Comparison of ENCODE assay signal across 13 cellular contexts in the genomic region with DNA sequence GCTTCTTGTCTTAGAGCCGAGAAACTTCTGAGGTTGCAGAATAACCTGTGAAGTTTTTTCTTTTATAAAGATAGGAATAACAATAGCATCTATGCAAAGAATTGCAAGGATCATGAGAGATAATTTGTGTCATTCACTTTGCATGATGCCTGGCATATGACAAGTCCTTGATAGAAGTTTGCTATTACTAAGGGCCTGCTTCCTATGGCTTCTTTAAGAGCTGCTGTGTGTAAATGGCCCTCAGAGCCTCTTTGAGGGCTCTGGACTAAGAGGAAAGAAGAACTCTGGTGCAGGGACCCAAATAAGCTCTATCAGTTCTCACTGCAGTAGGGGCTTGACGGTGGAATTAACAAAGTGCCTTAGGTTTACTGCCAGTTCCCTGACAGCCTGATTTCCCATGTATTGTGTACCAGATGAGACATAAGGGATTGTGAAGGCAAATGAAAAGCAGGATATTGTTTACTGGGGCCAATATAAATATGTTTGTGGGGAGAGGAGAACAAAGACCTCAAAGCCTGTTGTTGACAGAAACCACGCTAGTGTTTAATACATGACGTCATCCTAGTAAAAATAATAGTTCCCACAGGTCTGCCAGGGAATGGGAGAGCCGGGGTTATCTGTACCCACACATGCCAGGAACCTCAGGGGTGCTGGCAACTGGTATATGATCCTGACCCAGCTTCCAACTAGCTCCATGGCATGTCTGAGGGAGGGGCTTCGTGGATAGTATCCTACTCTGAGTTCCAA.
DNase-seq lines count a peak whose midpoint lies in the region; ATAC-seq, FAIRE-seq and TF ChIP-seq lines count a peak whose summit lies in the region.
"Had no signal": no experiment of that assay in that cellular context is flagged by ENCODE, and none has a peak within 500 bp of the region (broad histone marks: within the 10 kb centered on the region; RNA-seq: fewer than 3 reads in every experiment).

No MANE protein-coding gene starts in this region.

- H3K9me3 ChIP-seq in PC-9 (ENCODE audit: insufficient read depth, low read depth) (no peaks in the 10 kb centered on the region), pancreas (no peaks in the 10 kb centered on the region), left lung (no peaks in the 10 kb centered on the region)

- WGBS in pancreas, 2 donors = 32 to 37% methylated on average over 6 of the region's 6 CpGs

- H3F3A ChIP-seq in GM23338 (replicated peaks; ENCODE audit: low read depth) (no peaks in the 10 kb centered on the region), PC-9 (ENCODE audit: insufficient read depth, low read depth) (no peaks in the 10 kb centered on the region)

- no peak overlapping the region for H3K27ac Mint-ChIP-seq in GM23338
- H3K27ac Mint-ChIP-seq in endothelial cell (ENCODE audit: unreplicated experiment) = peak overlapping the region; percentile 45
- H3K27ac Mint-ChIP-seq: effector memory CD8-positive, alpha-beta T cell; stimulated activated naive CD8-positive, alpha-beta T cell treated with anti-CD3 and anti-CD28 coated beads, Interleukin-15, Interleukin-2, amounts not matched to agents 100 ng/mL and 50 ng/mL, for 24 hours had no signal

- H3K4me3 Mint-ChIP-seq in GM23338 (no peak overlapping the region), endothelial cell (ENCODE audit: unreplicated experiment) (no peak overlapping the region)
- H3K4me3 Mint-ChIP-seq: effector memory CD8-positive, alpha-beta T cell; stimulated activated naive CD8-positive, alpha-beta T cell treated with anti-CD3 and anti-CD28 coated beads, Interleukin-15, Interleukin-2, amounts not matched to agents 100 ng/mL and 50 ng/mL, for 24 hours had no signal

- no TSS peak for BruUV-seq in PC-9 (replicated peaks; lab: Mats Ljungman, UMichigan)

- H3K27ac ChIP-seq in GM23338 (ENCODE audit: low read depth) (no peak overlapping the region), PC-9 (peak overlapping the region; percentile 22; the same call in 1 of the 2 replicates), pancreas (peak overlapping the region in 2 of 4 donors; percentile 1 to 10), left lung (no peak overlapping the region)

- H3K9me2 ChIP-seq in GM23338 (ENCODE audit: insufficient read depth) (no peaks in the 10 kb centered on the region; the same call in 1 of the 2 replicates), PC-9 (ENCODE audit: insufficient read depth) (no peaks in the 10 kb centered on the region)

- POLR2A ChIA-PET in PC-9 (lab: Charles Lee; ENCODE audit: unreplicated experiment) = interaction anchor here (0.5 to 0.7 kb wide), 2 partner anchors 9 to 281 kb away, joined by 3 read pairs; no protein-coding TSS in a partner anchor

- peak overlapping the region; percentile 59 for H3K4me2 ChIP-seq in GM23338
- H3K4me2 ChIP-seq in PC-9 = 0 out of 2 replicates have a peak overlapping the region, but pooled peaks have one; percentile 7

- H3K27me3 Mint-ChIP-seq in GM23338 (ENCODE audit: insufficient read depth, low read depth, poor library complexity) (no peaks in the 10 kb centered on the region), endothelial cell (ENCODE audit: unreplicated experiment) (peaks cover 5% of the 10 kb centered on the region)
- H3K27me3 Mint-ChIP-seq: stimulated activated naive CD8-positive, alpha-beta T cell treated with anti-CD3 and anti-CD28 coated beads, Interleukin-15, Interleukin-2, amounts not matched to agents 100 ng/mL and 50 ng/mL, for 24 hours had no signal

- ATAC-seq in GM23338 (peak; percentile 33), pancreas (peak; percentile 69 to 82 (median 74)), GM19324 (IDR thresholded peaks at IDR 0.05; ENCODE audit: low FRiP score, unreplicated experiment) (no peak), left lung (no peak), HG02884 (IDR thresholded peaks at IDR 0.05; ENCODE audit: unreplicated experiment) (no peak), GM18502 (IDR thresholded peaks at IDR 0.05; ENCODE audit: poor library complexity, unreplicated experiment) (no peak)
- ATAC-seq: effector memory CD8-positive, alpha-beta T cell had no signal

- FAIRE-seq in pancreas (lab: Jason Lieb, UNC) = no peak

- H3K9me3 Mint-ChIP-seq in GM23338 (no peaks in the 10 kb centered on the region), endothelial cell (ENCODE audit: unreplicated experiment) (no peaks in the 10 kb centered on the region)
- H3K9me3 Mint-ChIP-seq: neural crest cell; stimulated activated naive CD8-positive, alpha-beta T cell treated with anti-CD3 and anti-CD28 coated beads, Interleukin-15, Interleukin-2, amounts not matched to agents 100 ng/mL and 50 ng/mL, for 24 hours had no signal

- no peak overlapping the region for H2AFZ ChIP-seq in GM23338
- no peak overlapping the region for H2AFZ ChIP-seq in PC-9

- CTCF ChIA-PET in PC-9 (lab: Charles Lee) = no interaction called here

- H3K4me1 ChIP-seq in GM23338 (ENCODE audit: insufficient read depth) (peaks cover 45% of the 10 kb centered on the region), PC-9 (replicated peaks; ENCODE audit: insufficient read depth) (peaks cover 14% of the 10 kb centered on the region), pancreas (peaks cover 12 to 13% (median 13%) of the 10 kb centered on the region in 3 donors), left lung (no peaks in the 10 kb centered on the region)

- H3K36me3 Mint-ChIP-seq in GM23338 (ENCODE audit: low read depth) = no peaks in the 10 kb centered on the region; the same call in 2 of the 3 replicates
- H3K36me3 Mint-ChIP-seq in endothelial cell (ENCODE audit: low read depth, unreplicated experiment) = no peaks in the 10 kb centered on the region

- peaks cover 35% of the 10 kb centered on the region for H4K20me1 ChIP-seq in GM23338 (replicated peaks; ENCODE audit: insufficient read depth)
- no peaks in the 10 kb centered on the region for H4K20me1 ChIP-seq in PC-9 (ENCODE audit: insufficient read depth)

- H3K36me3 ChIP-seq in GM23338 (ENCODE audit: insufficient read depth) = no peaks in the 10 kb centered on the region
- no peaks in the 10 kb centered on the region for H3K36me3 ChIP-seq in PC-9 (ENCODE audit: low read depth)
- H3K36me3 ChIP-seq in pancreas = no peaks in the 10 kb centered on the region
- no peaks in the 10 kb centered on the region for H3K36me3 ChIP-seq in left lung

- TF ChIP-seq CTCF in GM23338 (conservative IDR thresholded peaks at IDR 0.05; ENCODE audit: low read depth in 2 of 2) (no peak), PC-9 (conservative IDR thresholded peaks at IDR 0.05) (no peak), endothelial cell (IDR thresholded peaks at IDR 0.05; ENCODE audit: unreplicated experiment) (no peak), pancreas (IDR thresholded peaks at IDR 0.05) (no peak), left lung (IDR thresholded peaks at IDR 0.05) (no peak)

- peaks cover 59% of the 10 kb centered on the region for H3K4me1 Mint-ChIP-seq in GM23338
- H3K4me1 Mint-ChIP-seq in endothelial cell (ENCODE audit: unreplicated experiment) = peaks cover 45% of the 10 kb centered on the region

- intact Hi-C loops in PC-9 (cut with micrococcal nuclease; ENCODE audit: unreplicated experiment) (no loop called here), pancreas (cut with DNase I) (no loop called here), left lung (cut with DNase I) (no loop called here)

- H3K4me3 ChIP-seq in GM23338 (no peak overlapping the region), PC-9 (no peak overlapping the region), pancreas (no peak overlapping the region), left lung (no peak overlapping the region)

- DNase-seq in GM23338 (ENCODE audit: low spot score) (peak; percentile 17), PC-9 (peak in 1 of 2 experiments; percentile 55), endothelial cell (ENCODE audit: low spot score) (no peak), pancreas (no peak), left lung (no peak)
- DNase-seq: effector memory CD8-positive, alpha-beta T cell; NCI-H187 treated with DMSO at 0.1 percent for 48 hours; stimulated activated CD4-positive, alpha-beta T cell treated with anti-CD3 and anti-CD28 coated beads, Interleukin-2, amount 100 ng/mL, for 48 hours had no signal

- H3K27me3 ChIP-seq in GM23338 (ENCODE audit: insufficient read depth) (no peaks in the 10 kb centered on the region), PC-9 (ENCODE audit: insufficient read depth, low read depth) (no peaks in the 10 kb centered on the region), pancreas (no peaks in the 10 kb centered on the region), left lung (no peaks in the 10 kb centered on the region)

- H3K79me2 ChIP-seq in GM23338 (replicated peaks; ENCODE audit: insufficient read depth) (peaks cover 26% of the 10 kb centered on the region), PC-9 (ENCODE audit: low read depth) (peaks cover 5% of the 10 kb centered on the region; the same call in 1 of the 2 replicates)

TF ChIP-seq in GM23338, 12 proteins besides CTCF, POLR2A, EP300 and RAD21:
- TF ChIP-seq STAT1 (IDR thresholded peaks at IDR 0.05; ENCODE audit: unreplicated experiment) (no peak), JUNB (IDR thresholded peaks at IDR 0.05; ENCODE audit: unreplicated experiment) (no peak), ZNF331 (CRISPR knock-in tag; IDR thresholded peaks at IDR 0.05; ENCODE audit: low read depth) (no peak)

Comparison
In these comparisons a context has a peak if more than half of its experiments do, and no peak if none do; other contexts are left out.
1. ATAC-seq: peak in GM23338 (single experiment) and pancreas (4 of 4); none in GM19324 (single experiment), left lung (single experiment), HG02884 (single experiment) and GM18502 (single experiment).